In genomic region chr9:89615661-89616060, GRCh38 we compare ENCODE assay signal across 27 cellular contexts. TPM values are rescaled to one million over a fixed set of nuclear protein-coding genes. Genes with fewer than 3 reads are reported as not detected.
"Had no signal": no experiment of that assay in that cellular context is flagged by ENCODE, and none has a peak within 500 bp of the region (broad histone marks: within the 10 kb centered on the region; RNA-seq: fewer than 3 reads in every experiment).

No MANE protein-coding gene starts in this region.

- H3K27me3 ChIP-seq: adrenal gland, SJCRH30 had no signal

- H3K36me3 ChIP-seq: adrenal gland, SJCRH30 had no signal

- ATAC-seq: activated CD4-positive, alpha-beta T cell treated with anti-CD3 and anti-CD28 coated beads for 36 hours; activated CD8-positive, alpha-beta T cell treated with anti-CD3 and anti-CD28 coated beads, Interleukin-2, amount 10 ng/mL, durations not matched to agents 7 days and 5 days; Panc1 had no signal

- DNase-seq: activated CD4-positive, alpha-beta T cell treated with anti-CD3 and anti-CD28 coated beads for 36 hours; activated CD4-positive, alpha-beta T cell treated with anti-CD3 and anti-CD28 coated beads, Interleukin-2, amount 50 U/mL, for 1 hour; activated CD8-positive, alpha-beta memory T cell treated with anti-CD3 and anti-CD28 coated beads, Interleukin-2, amount 50 U/mL, for 48 hours; activated CD8-positive, alpha-beta T cell treated with anti-CD3 and anti-CD28 coated beads, Interleukin-2, amount 10 ng/mL, durations not matched to agents 7 days and 5 days; activated naive CD4-positive, alpha-beta T cell treated with anti-CD3 and anti-CD28 coated beads, Interleukin-2, amount 50 U/mL, for 16 hours; activated naive CD8-positive, alpha-beta T cell treated with anti-CD3 and anti-CD28 coated beads, Interleukin-2, amount 10 ng/mL, durations not matched to agents 7 days and 5 days; activated T-cell treated with anti-CD3 and anti-CD28 coated beads, Interleukin-2, amount 50 U/mL, for 1 hour; adrenal gland; anterior cingulate cortex; NCI-H1092; NCI-H1417; NCI-H1930; NCI-H2107; NCI-H2171 treated with DMSO at 0.1 percent for 48 hours; NCI-H226; NCI-H526; NCI-H82; OCI-M1; Right ventricle myocardium superior; RPMI8226; SJCRH30; SK-N-SH; T-helper 1 cell had no signal

- H3K27ac Mint-ChIP-seq: activated CD4-positive, alpha-beta T cell treated with anti-CD3 and anti-CD28 coated beads for 36 hours; activated CD8-positive, alpha-beta T cell treated with anti-CD3 and anti-CD28 coated beads, Interleukin-2, amount 10 ng/mL, durations not matched to agents 7 days and 5 days; activated naive CD8-positive, alpha-beta T cell treated with anti-CD3 and anti-CD28 coated beads, Interleukin-2, amount 10 ng/mL, durations not matched to agents 7 days and 5 days had no signal

- H3K9ac ChIP-seq: KMS-11, SK-N-SH had no signal

- H3K4me2 ChIP-seq: KMS-11, SK-N-SH had no signal

- H3K36me3 Mint-ChIP-seq: activated naive CD8-positive, alpha-beta T cell treated with anti-CD3 and anti-CD28 coated beads, Interleukin-2, amount 10 ng/mL, durations not matched to agents 7 days and 5 days had no signal

- H3K27ac ChIP-seq: adrenal gland, KMS-11, SJCRH30, VCaP had no signal

- H3K27me3 Mint-ChIP-seq: activated CD4-positive, alpha-beta T cell treated with anti-CD3 and anti-CD28 coated beads for 36 hours had no signal

- H3K4me1 ChIP-seq: adrenal gland, SJCRH30 had no signal

- H3K4me3 Mint-ChIP-seq: activated CD4-positive, alpha-beta T cell treated with anti-CD3 and anti-CD28 coated beads for 36 hours; activated CD8-positive, alpha-beta T cell treated with anti-CD3 and anti-CD28 coated beads, Interleukin-2, amount 10 ng/mL, durations not matched to agents 7 days and 5 days; activated naive CD8-positive, alpha-beta T cell treated with anti-CD3 and anti-CD28 coated beads, Interleukin-2, amount 10 ng/mL, durations not matched to agents 7 days and 5 days had no signal

- H3K9me3 ChIP-seq: adrenal gland, SJCRH30, SK-N-SH had no signal

- H3K4me3 ChIP-seq: adrenal gland, SJCRH30 had no signal

RNA-seq across cellular contexts. Expression of gene GADD45G, which starts 10.8 kb away (rescaled TPM):
- total RNA-seq: MCF 10A had no signal
